8 cellular contexts compared by ENCODE assay signal in genomic region chr18:50009772-50010171, GRCh38.
DNase-seq lines count a peak whose midpoint lies in the region; ATAC-seq and TF ChIP-seq lines count a peak whose summit lies in the region.

No MANE protein-coding gene starts in this region.

- no CpG with 5 or more reads among the region's 1 CpG for WGBS in mesenchymal stem cell
- WGBS in thyroid gland, 2 donors, result 91% methylated on average over 1 of the region's 1 CpG

- H3K4me3 ChIP-seq in dorsolateral prefrontal cortex (no peak overlapping the region), mesenchymal stem cell (ENCODE audit: insufficient read depth in 1 of 2, low read depth in 1 of 2, low read length in 2 of 2) (no peak overlapping the region), thyroid gland (replicated peaks in 1 of 3) (no peak overlapping the region)

- no peak overlapping the region for H3K23ac ChIP-seq in mesenchymal stem cell (ENCODE audit: low read length in 2 of 2)

- H2BK12ac ChIP-seq in mesenchymal stem cell (ENCODE audit: low read length in 2 of 2), result no peak overlapping the region

- H3K27me3 ChIP-seq in dorsolateral prefrontal cortex, result no peaks in the 10 kb centered on the region
- peaks cover 3 to 10% of the 10 kb centered on the region in 2 experiments for H3K27me3 ChIP-seq in mesenchymal stem cell (ENCODE audit: control insufficient read depth in 1 of 2, insufficient read depth in 1 of 2, low read length in 2 of 2)
- H3K27me3 ChIP-seq in thyroid gland, result no peaks in the 10 kb centered on the region

- no peak overlapping the region for H2AK5ac ChIP-seq in mesenchymal stem cell (ENCODE audit: low read length, severe bottlenecking)

- no peak overlapping the region for H3K27ac ChIP-seq in VCaP
- no peak overlapping the region for H3K27ac ChIP-seq in dorsolateral prefrontal cortex
- no peak overlapping the region for H3K27ac ChIP-seq in mesenchymal stem cell (ENCODE audit: low read length, poor library complexity, severe bottlenecking)
- peak overlapping the region in 1 of 3 donors; percentile 0 for H3K27ac ChIP-seq in thyroid gland

- peak; percentile 76 for ATAC-seq in HG02870 (IDR thresholded peaks at IDR 0.05; ENCODE audit: unreplicated experiment)

- DNase-seq in SIG-M5 treated with dmso at 0.1 percent for 504 hours (lab: John Stamatoyannopoulos, UW; ENCODE audit: unreplicated experiment) (peak; percentile 50), SIG-M5 (lab: John Stamatoyannopoulos, UW) (no peak), NCI-H2029 (lab: John Stamatoyannopoulos, UW) (peak; percentile 81), dorsolateral prefrontal cortex (no peak), mesenchymal stem cell (peak; percentile 30), thyroid gland (peak; percentile 54 to 68)

- H2BK120ac ChIP-seq in mesenchymal stem cell (ENCODE audit: low read depth, low read length), result no peak overlapping the region

- peak; percentile 61 for TF ChIP-seq CTCF in VCaP (conservative IDR thresholded peaks at IDR 0.05)
- peak in 52 of 56 donors; percentile 21 to 69 (median 50) for TF ChIP-seq CTCF in dorsolateral prefrontal cortex (IDR thresholded peaks at IDR 0.05 in 54 of 56, conservative IDR thresholded peaks at IDR 0.05 in 2 of 56; ENCODE audit: low read depth in 1 of 56, partially characterized antibody in 56 of 56)
- peak; percentile 23 to 71 (median 53) for TF ChIP-seq CTCF in thyroid gland (IDR thresholded peaks at IDR 0.05)

- H3K9ac ChIP-seq in mesenchymal stem cell (ENCODE audit: low read length), result no peak overlapping the region

- H3K4me1 ChIP-seq in mesenchymal stem cell (ENCODE audit: control insufficient read depth, insufficient read depth, low read depth, low read length) (peaks cover 10% of the 10 kb centered on the region), thyroid gland (peaks cover 42 to 49% of the 10 kb centered on the region in 2 donors)

- intact Hi-C loops in dorsolateral prefrontal cortex (cut with DNase I), result loop anchor here in 1 of 2 donors (5.0 kb wide), 1 partner anchor 193 kb away; no protein-coding TSS in a partner anchor
- intact Hi-C loops in thyroid gland (cut with DNase I), result loop anchor here (5.0 kb wide), 1 partner anchor 188 kb away; the partner anchor contains the start of gene MYO5B

- no peak overlapping the region for H3K4me2 ChIP-seq in mesenchymal stem cell (ENCODE audit: low read length, poor library complexity, severe bottlenecking)

- no peak for TF ChIP-seq POLR2A in thyroid gland (IDR thresholded peaks at IDR 0.05)

- H3K36me3 ChIP-seq in mesenchymal stem cell (ENCODE audit: control insufficient read depth in 1 of 2, insufficient read depth in 2 of 2, low read depth in 1 of 2, low read length in 2 of 2) (no peaks in the 10 kb centered on the region), thyroid gland (no peaks in the 10 kb centered on the region)

- H4K91ac ChIP-seq in mesenchymal stem cell (ENCODE audit: low read length), result no peak overlapping the region

- no peak overlapping the region for H3K18ac ChIP-seq in mesenchymal stem cell (ENCODE audit: low read depth in 1 of 2, low read length in 2 of 2)

- H3K79me1 ChIP-seq in mesenchymal stem cell (replicated peaks; ENCODE audit: low read length, poor library complexity, severe bottlenecking), result no peaks in the 10 kb centered on the region

- no peak overlapping the region for H2BK5ac ChIP-seq in mesenchymal stem cell (ENCODE audit: low read depth, low read length, poor library complexity, severe bottlenecking)

- no peak overlapping the region for H3K14ac ChIP-seq in mesenchymal stem cell (ENCODE audit: low read length in 2 of 2)

- no peak overlapping the region for H2BK15ac ChIP-seq in mesenchymal stem cell (ENCODE audit: low read depth, poor library complexity, severe bottlenecking)

- no peak overlapping the region for H2AFZ ChIP-seq in mesenchymal stem cell (ENCODE audit: low read depth, low read length)

- H4K8ac ChIP-seq in mesenchymal stem cell (ENCODE audit: low read length), result no peak overlapping the region

- no peaks in the 10 kb centered on the region for H3K9me3 ChIP-seq in mesenchymal stem cell (ENCODE audit: control insufficient read depth, low read length)
- no peaks in the 10 kb centered on the region for H3K9me3 ChIP-seq in thyroid gland

- H3K4ac ChIP-seq in mesenchymal stem cell (ENCODE audit: low read depth in 1 of 2, low read length in 2 of 2), result no peak overlapping the region

Comparison
In these comparisons a context has a peak if more than half of its experiments do, and no peak if none do; other contexts are left out.
1. DNase-seq: peak in SIG-M5 treated with dmso at 0.1 percent for 504 hours (single experiment), NCI-H2029 (single experiment), mesenchymal stem cell (single experiment) and thyroid gland (2 of 2); none in SIG-M5 (single experiment) and dorsolateral prefrontal cortex (0 of 10).
2. Peak in every context shown above with its lines, with median percentiles within 50 percentile points of each other: CTCF ChIP-seq.